In genomic region chr15:64163662-64164362, GRCh38 we compare ENCODE assay signal across 8 cellular contexts. TPM values are rescaled to one million over a fixed set of nuclear protein-coding genes. Genes with fewer than 3 reads are reported as not detected.
A peak's percentile ranks its signal among the peaks of the same experiment; 100 is the strongest.
DNase-seq lines count a peak whose midpoint lies in the region; ATAC-seq and TF ChIP-seq lines count a peak whose summit lies in the region.

No MANE protein-coding gene starts in this region.

- H3K27ac ChIP-seq in IMR-90 (ENCODE audit: insufficient read depth, low read length), result peak overlapping the region; percentile 83
- H3K27ac ChIP-seq in stomach, result peak overlapping the region; percentile 61 to 91 (median 88)

- H3K23ac ChIP-seq in IMR-90 (ENCODE audit: low read depth, low read length), result peak overlapping the region; percentile 64; the same call in 1 of the 2 replicates

- BruUV-seq in IMR-90 (replicated peaks; lab: Mats Ljungman, UMichigan), result no TSS peak

- peaks cover 52% of the 10 kb centered on the region for H3K4me1 Mint-ChIP-seq in activated naive CD8-positive, alpha-beta T cell treated with anti-CD3 and anti-CD28 coated beads, Interleukin-2, amount 50 U/mL, for 24 hours
- H3K4me1 Mint-ChIP-seq in immature natural killer cell, result peaks cover 38 to 41% of the 10 kb centered on the region in 2 donors

- peak; percentile 25 to 29 for DNase-seq in SHP77 (lab: John Stamatoyannopoulos, UW)
- no peak for DNase-seq in SHP77 treated with DMSO at 0.1 percent for 48 hours (lab: John Stamatoyannopoulos, UW)
- no peak for DNase-seq in IMR-90
- no peak for DNase-seq in activated naive CD8-positive, alpha-beta T cell treated with anti-CD3 and anti-CD28 coated beads, Interleukin-2, amount 50 U/mL, for 24 hours
- DNase-seq in immature natural killer cell, result no peak
- peak; percentile 43 for DNase-seq in stomach
- DNase-seq in A172 (ENCODE audit: low spot score), result no peak
- no peak for DNase-seq in NCI-H2107 (lab: John Stamatoyannopoulos, UW)

- H3K9me3 Mint-ChIP-seq in activated naive CD8-positive, alpha-beta T cell treated with anti-CD3 and anti-CD28 coated beads, Interleukin-2, amount 50 U/mL, for 24 hours, result no peaks in the 10 kb centered on the region
- H3K9me3 Mint-ChIP-seq in immature natural killer cell, result no peaks in the 10 kb centered on the region

- ATAC-seq in IMR-90 (ENCODE audit: low read depth), result no peak
- ATAC-seq in activated naive CD8-positive, alpha-beta T cell treated with anti-CD3 and anti-CD28 coated beads, Interleukin-2, amount 50 U/mL, for 24 hours, result no peak

- H4K91ac ChIP-seq in IMR-90 (ENCODE audit: insufficient read depth, low read depth, low read length), result peak overlapping the region; percentile 82

- H4K5ac ChIP-seq in IMR-90 (ENCODE audit: low read depth, low read length), result peak overlapping the region; percentile 93

- H3K36me3 Mint-ChIP-seq in activated naive CD8-positive, alpha-beta T cell treated with anti-CD3 and anti-CD28 coated beads, Interleukin-2, amount 50 U/mL, for 24 hours (ENCODE audit: low read depth), result peaks cover 26% of the 10 kb centered on the region
- peaks cover 8 to 17% (median 9%) of the 10 kb centered on the region in 3 donors for H3K36me3 Mint-ChIP-seq in immature natural killer cell

- H3K9ac ChIP-seq in IMR-90 (ENCODE audit: low read depth, low read length), result peak overlapping the region; percentile 87; the same call in 1 of the 2 replicates

- H2AK9ac ChIP-seq in IMR-90 (replicated peaks; ENCODE audit: low read depth, low read length, poor library complexity), result peak overlapping the region; percentile 83

- H3K27me3 ChIP-seq in IMR-90 (ENCODE audit: control insufficient read depth, insufficient read depth, low read length) (no peaks in the 10 kb centered on the region), stomach (no peaks in the 10 kb centered on the region)

- TF ChIP-seq CTCF in IMR-90 (conservative IDR thresholded peaks at IDR 0.05; ENCODE audit: low read depth, low read length) (no peak), stomach (IDR thresholded peaks at IDR 0.05) (no peak)

- peaks cover 15 to 25% of the 10 kb centered on the region in 2 experiments for H3K79me1 ChIP-seq in IMR-90 (ENCODE audit: low read depth in 1 of 2, low read length in 2 of 2)

- peak overlapping the region; percentile 79 for H2BK5ac ChIP-seq in IMR-90 (ENCODE audit: low read depth, low read length, poor library complexity, severe bottlenecking)

- H3K9me3 ChIP-seq in IMR-90 (ENCODE audit: control insufficient read depth, insufficient read depth, low read length), result no peaks in the 10 kb centered on the region
- no peaks in the 10 kb centered on the region for H3K9me3 ChIP-seq in stomach

- H2BK20ac ChIP-seq in IMR-90 (ENCODE audit: low read depth, low read length), result no peak overlapping the region

- peaks cover 19% of the 10 kb centered on the region for H3K36me3 ChIP-seq in IMR-90 (ENCODE audit: control insufficient read depth, insufficient read depth, low read length)
- peaks cover 26 to 30% (median 27%) of the 10 kb centered on the region in 4 donors for H3K36me3 ChIP-seq in stomach

- no peak overlapping the region for H2BK120ac ChIP-seq in IMR-90 (ENCODE audit: low read depth, low read length)

- peaks cover 24% of the 10 kb centered on the region for H4K20me1 ChIP-seq in IMR-90 (ENCODE audit: insufficient read depth, low read length)

- intact Hi-C loops in IMR-90 (cut with micrococcal nuclease), result loop anchor here (1.0 kb wide), 2 partner anchors 192 to 214 kb away; partner anchors contain the start of gene CSNK1G1
- intact Hi-C loops in stomach (cut with DNase I; ENCODE audit: low total_unique reads), result no loop called here

- H3K4me1 ChIP-seq in IMR-90 (ENCODE audit: control insufficient read depth, insufficient read depth, low read length), result peaks cover 6% of the 10 kb centered on the region
- H3K4me1 ChIP-seq in stomach, result peaks cover 35 to 48% (median 41%) of the 10 kb centered on the region in 4 donors

- H3K4me2 ChIP-seq in IMR-90 (ENCODE audit: low read depth, low read length), result peak overlapping the region; percentile 93

- CTCF ChIA-PET in IMR-90 (lab: Yijun Ruan, JAX), result interaction anchor here (1.1 to 1.4 kb wide), 3 partner anchors 11 to 185 kb away, joined by 3 to 5 read pairs (median 4); no protein-coding TSS in a partner anchor

- H3K56ac ChIP-seq in IMR-90 (ENCODE audit: extremely low read depth, insufficient read depth, low read length), result peak overlapping the region; percentile 82; the same call in 1 of the 2 replicates

- dilution Hi-C loops in IMR-90 (cut with HindIII; ENCODE audit: low sequenced_read_pairs, unreplicated experiment), result no loop called here

- H3K9me1 ChIP-seq in IMR-90 (ENCODE audit: insufficient read depth, low read length), result peaks cover 16% of the 10 kb centered on the region

- peak overlapping the region; percentile 96 for H2AFZ ChIP-seq in IMR-90 (replicated peaks; ENCODE audit: low read length, poor library complexity)

- peak overlapping the region; percentile 71; the same call in 1 of the 2 replicates for H2AK5ac ChIP-seq in IMR-90 (ENCODE audit: low read depth, low read length)

- peak overlapping the region; percentile 90 for H3K14ac ChIP-seq in IMR-90 (replicated peaks; ENCODE audit: low read depth, low read length)

- no peak for TF ChIP-seq RAD21 in IMR-90 (IDR thresholded peaks at IDR 0.05; ENCODE audit: low read length)

- peak overlapping the region; percentile 61; the same call in 1 of the 2 replicates for H3K18ac ChIP-seq in IMR-90 (ENCODE audit: low read depth, low read length)

- TF ChIP-seq POLR2A in IMR-90 (IDR thresholded peaks at IDR 0.05; ENCODE audit: low read depth, low read length), result no peak
- TF ChIP-seq POLR2A in stomach (IDR thresholded peaks at IDR 0.05), result no peak

- in situ Hi-C loops in IMR-90 (cut with MboI; ENCODE audit: low sequenced_read_pairs), result no loop called here

- peak overlapping the region; percentile 96 to 99 for H4K8ac ChIP-seq in IMR-90 (ENCODE audit: low read depth in 2 of 2, low read length in 2 of 2)

- POLR2A ChIA-PET in IMR-90 (lab: Charles Lee; ENCODE audit: unreplicated experiment), result interaction anchor here (1.6 kb wide), 1 partner anchor 10 kb away, joined by 7 read pairs; no protein-coding TSS in a partner anchor

- TF ChIP-seq EP300 in stomach (IDR thresholded peaks at IDR 0.05), result no peak

- H3K4me3 ChIP-seq in IMR-90 (ENCODE audit: insufficient read depth, low read depth, low read length) (peak overlapping the region; percentile 45; the same call in 1 of the 2 replicates), stomach (peak overlapping the region; percentile 67 to 87 (median 76))

- peak overlapping the region; percentile 83 for H3K4me3 Mint-ChIP-seq in activated naive CD8-positive, alpha-beta T cell treated with anti-CD3 and anti-CD28 coated beads, Interleukin-2, amount 50 U/mL, for 24 hours
- H3K4me3 Mint-ChIP-seq in immature natural killer cell, result peak overlapping the region; percentile 84 to 91 (median 86)

- H3K27ac Mint-ChIP-seq in activated naive CD8-positive, alpha-beta T cell treated with anti-CD3 and anti-CD28 coated beads, Interleukin-2, amount 50 U/mL, for 24 hours, result peak overlapping the region; percentile 93
- H3K27ac Mint-ChIP-seq in immature natural killer cell, result peak overlapping the region; percentile 89 to 99 (median 96)

- no peaks in the 10 kb centered on the region for H3K27me3 Mint-ChIP-seq in activated naive CD8-positive, alpha-beta T cell treated with anti-CD3 and anti-CD28 coated beads, Interleukin-2, amount 50 U/mL, for 24 hours
- H3K27me3 Mint-ChIP-seq in immature natural killer cell (ENCODE audit: low read depth in 3 of 3), result peaks cover 1 to 5% (median 3%) of the 10 kb centered on the region in 3 donors

- H3K4ac ChIP-seq in IMR-90 (ENCODE audit: low read depth, low read length), result peak overlapping the region; percentile 89; the same call in 1 of the 2 replicates

- WGBS in IMR-90 (ENCODE audit: extremely low coverage in 2 of 2, insufficient read length in 1 of 2), 2 experiments, result 60 to 100% methylated on average over 3 to 7 of the region's 14 CpGs
- 38 to 50% (median 45%) methylated on average over 14 of the region's 14 CpGs for WGBS in stomach, 5 donors

- H2BK15ac ChIP-seq in IMR-90 (ENCODE audit: low read depth, low read length), result 0 out of 3 replicates have a peak overlapping the region, but pooled peaks have one; percentile 45

TF ChIP-seq in IMR-90, 13 proteins besides CTCF, POLR2A, EP300 and RAD21:
- TF ChIP-seq CEBPB (IDR thresholded peaks at IDR 0.05; ENCODE audit: low read depth, low read length) (0 out of 2 replicates have a peak, but pooled peaks have one; percentile 31), ELK1 (IDR thresholded peaks at IDR 0.05; ENCODE audit: borderline replicate concordance, low read depth, low read length) (no peak)

RNA-seq across cellular contexts. Expression of gene PPIB, which starts 1.0 kb away (rescaled TPM):
- 1,601 and 1,682 TPM in 2 replicates for total RNA-seq in IMR-90 (2012; rRNA removed)
- 1,358 and 1,517 TPM in 2 replicates for polyA plus RNA-seq in IMR-90 (2012; rRNA removed)
- 966 and 972 TPM in 2 replicates for polyA plus RNA-seq in IMR-90 (2012; cell fraction: cytosol; rRNA removed)
- polyA plus RNA-seq in IMR-90 (2012; cell fraction: nucleus; rRNA removed; ENCODE audit: low replicate concordance), result 233 and 548 TPM in 2 replicates
- polyA plus RNA-seq in immature natural killer cell, result 100 to 1,000 TPM; 865 to 973 (median 950) TPM
- 100 to 1,000 TPM; 116 to 468 (median 176) TPM for total RNA-seq in stomach
- 100 to 1,000 TPM; 227 to 582 (median 370) TPM for polyA plus RNA-seq in stomach
- 567 and 593 TPM in 2 replicates for total RNA-seq in A172 (2014; rRNA removed; shearing (Covaris generic))

RNA-seq across cellular contexts. Expression of gene SNX22, which starts 12.3 kb away (rescaled TPM):
- total RNA-seq in IMR-90 (2012; rRNA removed), result under 0.01 and 0.18 TPM in 2 replicates
- 0.04 and 0.12 TPM in 2 replicates for polyA plus RNA-seq in IMR-90 (2012; rRNA removed)
- polyA plus RNA-seq in IMR-90 (2012; cell fraction: cytosol; rRNA removed), result 0.03 and 0.08 TPM in 2 replicates
- polyA plus RNA-seq in IMR-90 (2012; cell fraction: nucleus; rRNA removed; ENCODE audit: low replicate concordance), result 0.39 and 0.50 TPM in 2 replicates
- polyA plus RNA-seq in immature natural killer cell, result 1 to 10 TPM in 2 of 3 donors, under 1 TPM in 1; 0.40 to 1.8 (median 1.3) TPM
- total RNA-seq in stomach, result 10 to 100 TPM in 1 of 5 donors, 1 to 10 TPM in 1, under 1 TPM in 1, not detected in 2; 0.92 to 41.1 (median 5.9) TPM
- polyA plus RNA-seq in stomach, result 1 to 10 TPM; 2.6 to 4.5 (median 3.1) TPM
- total RNA-seq in A172 (2014; rRNA removed; shearing (Covaris generic)), result 0.78 and 1.3 TPM in 2 replicates

Comparison
In these comparisons a context has a peak if more than half of its experiments do, and no peak if none do; other contexts are left out.
1. DNase-seq: peak in SHP77 (2 of 2) and stomach (single experiment); none in SHP77 treated with DMSO at 0.1 percent for 48 hours (single experiment), IMR-90 (single experiment), activated naive CD8-positive, alpha-beta T cell treated with anti-CD3 and anti-CD28 coated beads, Interleukin-2, amount 50 U/mL, for 24 hours (single experiment), immature natural killer cell (0 of 3), A172 (single experiment) and NCI-H2107 (single experiment).